Comparison of ENCODE assay signal across 22 cellular contexts in genomic region chr2:85917887-85918795, GRCh38. TPM values are rescaled to one million over a fixed set of nuclear protein-coding genes. Genes with fewer than 3 reads are reported as not detected.
DNase-seq lines count a peak whose midpoint lies in the region; ATAC-seq and TF ChIP-seq lines count a peak whose summit lies in the region.
"Had no signal": no experiment of that assay in that cellular context is flagged by ENCODE, and none has a peak within 500 bp of the region (broad histone marks: within the 10 kb centered on the region; RNA-seq: fewer than 3 reads in every experiment).

No MANE protein-coding gene starts in this region.

- peaks cover 5% of the 10 kb centered on the region for H3K4me1 ChIP-seq in RWPE2 (ENCODE audit: insufficient read depth, poor library complexity, severe bottlenecking)
- H3K4me1 ChIP-seq in mammary epithelial cell (ENCODE audit: insufficient read depth, low read length), result peaks cover 4% of the 10 kb centered on the region
- H3K4me1 ChIP-seq in foreskin keratinocyte, result no peaks in the 10 kb centered on the region
- H3K4me1 ChIP-seq: HAP-1 had no signal

- intact Hi-C loops in mammary epithelial cell (cut with micrococcal nuclease), result no loop called here

- no peak overlapping the region for H3K27ac ChIP-seq in RWPE2 (ENCODE audit: poor library complexity, severe bottlenecking)
- no peak overlapping the region for H3K27ac ChIP-seq in mammary epithelial cell (ENCODE audit: insufficient read depth, low read depth, low read length)
- no peak overlapping the region for H3K27ac ChIP-seq in foreskin keratinocyte
- H3K27ac ChIP-seq: BLaER1, KMS-11, SK-N-MC had no signal

- no peak overlapping the region for H3K4me2 ChIP-seq in mammary epithelial cell (ENCODE audit: insufficient read depth, low read depth, low read length)
- H3K4me2 ChIP-seq: BLaER1, KMS-11 had no signal

- H3K36me3 ChIP-seq in RWPE2 (ENCODE audit: low read depth) (no peaks in the 10 kb centered on the region), mammary epithelial cell (ENCODE audit: insufficient read depth, low read length) (no peaks in the 10 kb centered on the region)
- H3K36me3 ChIP-seq: BLaER1, HAP-1, MG63 had no signal

- 50% methylated on average over 3 of the region's 3 CpGs for WGBS in mammary epithelial cell (ENCODE audit: low coverage, missing lambda C conversion rate)

- DNase-seq in AG10803 (ENCODE audit: low read depth) (peak; percentile 46), RWPE2 (ENCODE audit: low spot score) (no peak), mammary epithelial cell (peak; percentile 48), foreskin keratinocyte (peak in 1 of 2 donors; percentile 58), nucleus accumbens (lab: John Stamatoyannopoulos, UW) (no peak), DMS79 (lab: John Stamatoyannopoulos, UW) (no peak)
- DNase-seq: CD8-positive, alpha-beta T cell; DMS79 treated with DMSO at 0.1 percent for 48 hours; MG63; NCI-H1048; NCI-H146; NCI-H2081; NCI-H446 treated with DMSO at 0.1 percent for 48 hours; NCI-H748 treated with DMSO at 0.1 percent for 48 hours; NK-92 treated with Interleukin-12 subunit alpha and Interleukin-12 subunit beta, amount 100 ng/mL, for 24 hours; SHP77 had no signal

- no peak overlapping the region for H3K9ac ChIP-seq in mammary epithelial cell (ENCODE audit: insufficient read depth, low read length)
- H3K9ac ChIP-seq: BLaER1, KMS-11 had no signal

- CTCF ChIA-PET in mammary epithelial cell (lab: Charles Lee; ENCODE audit: low non-redundant PET), result no interaction called here

- no peaks in the 10 kb centered on the region for H3K27me3 ChIP-seq in RWPE2 (ENCODE audit: insufficient read depth, poor library complexity, severe bottlenecking)
- no peaks in the 10 kb centered on the region for H3K27me3 ChIP-seq in mammary epithelial cell (ENCODE audit: insufficient read depth, low read length)
- no peaks in the 10 kb centered on the region for H3K27me3 ChIP-seq in foreskin keratinocyte
- H3K27me3 ChIP-seq: BLaER1, MG63 had no signal

- TF ChIP-seq CTCF in AG10803 (conservative IDR thresholded peaks at IDR 0.05; ENCODE audit: low read length) (no peak), RWPE2 (IDR thresholded peaks at IDR 0.05; ENCODE audit: poor library complexity, severe bottlenecking) (no peak), mammary epithelial cell (conservative IDR thresholded peaks at IDR 0.05 in 1 of 2, IDR thresholded peaks at IDR 0.05 in 1 of 2; ENCODE audit: extremely low read depth in 1 of 2, insufficient read depth in 1 of 2, low read depth in 1 of 2, low read length in 2 of 2) (no peak), foreskin keratinocyte (conservative IDR thresholded peaks at IDR 0.05) (no peak)

- no peaks in the 10 kb centered on the region for H3K79me2 ChIP-seq in mammary epithelial cell (ENCODE audit: insufficient read depth, low read length)

- H3K9me3 ChIP-seq in RWPE2 (ENCODE audit: severe bottlenecking), result no peaks in the 10 kb centered on the region
- H3K9me3 ChIP-seq in mammary epithelial cell (replicated peaks; ENCODE audit: insufficient read depth, low read length), result peaks cover 2% of the 10 kb centered on the region
- H3K9me3 ChIP-seq: BLaER1, HAP-1 had no signal

- no peaks in the 10 kb centered on the region for H4K20me1 ChIP-seq in mammary epithelial cell (ENCODE audit: insufficient read depth, low read length)
- H4K20me1 ChIP-seq: BLaER1 had no signal

- in situ Hi-C loops in mammary epithelial cell (cut with MboI; ENCODE audit: low sequenced_read_pairs in 2 of 2), result no loop called here

- H2AFZ ChIP-seq in mammary epithelial cell (ENCODE audit: low read depth, low read length), result peak overlapping the region; percentile 15

- BruUV-seq in mammary epithelial cell (replicated peaks; lab: Mats Ljungman, UMichigan), result no TSS peak

- dilution Hi-C loops in mammary epithelial cell (cut with HindIII; ENCODE audit: low sequenced_read_pairs), result no loop called here

- H3K4me3 ChIP-seq in AG10803 (ENCODE audit: low read length), result no peak overlapping the region
- no peak overlapping the region for H3K4me3 ChIP-seq in RWPE2 (ENCODE audit: severe bottlenecking)
- H3K4me3 ChIP-seq in mammary epithelial cell (replicated peaks in 1 of 3; ENCODE audit: insufficient read depth in 1 of 3, low read depth in 2 of 3, low read length in 3 of 3), result no peak overlapping the region
- H3K4me3 ChIP-seq: BLaER1, HAP-1, MG63, SK-N-MC had no signal

- peak; percentile 59 for ATAC-seq in RWPE2 (ENCODE audit: low read depth)
- ATAC-seq in foreskin keratinocyte, result peak; percentile 7
- no peak for ATAC-seq in GM21717 (IDR thresholded peaks at IDR 0.05; ENCODE audit: unreplicated experiment)
- no peak for ATAC-seq in GM21423 (IDR thresholded peaks at IDR 0.05; ENCODE audit: unreplicated experiment)
- ATAC-seq: CD8-positive, alpha-beta T cell had no signal

RNA-seq across cellular contexts. Expression of gene ST3GAL5, which starts 29.4 kb away (rescaled TPM):
- total RNA-seq in mammary epithelial cell, result 10 to 100 TPM; 12.0 to 25.1 TPM
- 13.0 TPM for polyA plus RNA-seq in mammary epithelial cell
- 2.9 TPM for polyA minus RNA-seq in mammary epithelial cell
- 30.1 and 36.1 TPM in 2 replicates for total RNA-seq in foreskin keratinocyte
- polyA plus RNA-seq in foreskin keratinocyte, result 19.8 and 21.8 TPM in 2 replicates

Comparison
In these comparisons a context has a peak if more than half of its experiments do, and no peak if none do; other contexts are left out.
1. DNase-seq: peak in AG10803 (single experiment) and mammary epithelial cell (single experiment); none in RWPE2 (single experiment), nucleus accumbens (0 of 56) and DMS79 (single experiment).
2. ATAC-seq: peak in RWPE2 (single experiment) and foreskin keratinocyte (single experiment); none in GM21717 (single experiment) and GM21423 (single experiment).